ENCODE assay signal across 8 cellular contexts in genomic region chr1:24201941-24202440, GRCh38. TPM values are rescaled to one million over a fixed set of nuclear protein-coding genes. Genes with fewer than 3 reads are reported as not detected.
DNase-seq lines count a peak whose midpoint lies in the region; ATAC-seq, FAIRE-seq and TF ChIP-seq lines count a peak whose summit lies in the region.

No MANE protein-coding gene starts in this region.

- H3K9me3 Mint-ChIP-seq in activated naive CD8-positive, alpha-beta T cell treated with anti-CD3 and anti-CD28 coated beads, Interleukin-2, amount 10 ng/mL, durations not matched to agents 7 days and 5 days: no peaks in the 10 kb centered on the region
- H3K9me3 Mint-ChIP-seq in glutamatergic neuron (ENCODE audit: unreplicated experiment): no peaks in the 10 kb centered on the region

- no peak overlapping the region for H2AFZ ChIP-seq in Karpas-422 (ENCODE audit: low read length)

- H3K36me3 ChIP-seq in Karpas-422 (ENCODE audit: insufficient read depth, low read length): no peaks in the 10 kb centered on the region
- H3K36me3 ChIP-seq in pancreas: no peaks in the 10 kb centered on the region

- no peaks in the 10 kb centered on the region for H3K79me2 ChIP-seq in Karpas-422 (ENCODE audit: low read length)

- H3K4me1 ChIP-seq in Karpas-422 (ENCODE audit: low read length): peaks cover 11% of the 10 kb centered on the region
- H3K4me1 ChIP-seq in pancreas: peaks cover 0 to 6% (median 0%) of the 10 kb centered on the region in 3 donors

- H3K27me3 ChIP-seq in Karpas-422 (ENCODE audit: low read length) (no peaks in the 10 kb centered on the region), pancreas (no peaks in the 10 kb centered on the region)

- no peaks in the 10 kb centered on the region for H3K36me3 Mint-ChIP-seq in activated naive CD8-positive, alpha-beta T cell treated with anti-CD3 and anti-CD28 coated beads, Interleukin-2, amount 10 ng/mL, durations not matched to agents 7 days and 5 days
- H3K36me3 Mint-ChIP-seq in glutamatergic neuron (ENCODE audit: unreplicated experiment): no peaks in the 10 kb centered on the region

- no peak overlapping the region for H3K27ac ChIP-seq in Karpas-422 (ENCODE audit: low read length)
- peak overlapping the region in 2 of 4 donors; percentile 33 to 42 for H3K27ac ChIP-seq in pancreas

- no peak for ATAC-seq in activated naive CD8-positive, alpha-beta T cell treated with anti-CD3 and anti-CD28 coated beads, Interleukin-2, amount 10 ng/mL, durations not matched to agents 7 days and 5 days (ENCODE audit: low read depth)
- ATAC-seq in pancreas (peak; percentile 85 to 93 (median 90)), HG03280 (IDR thresholded peaks at IDR 0.05; ENCODE audit: unreplicated experiment) (no peak), HG02623 (IDR thresholded peaks at IDR 0.05; ENCODE audit: unreplicated experiment) (no peak)

- no peak overlapping the region for H3K4me3 Mint-ChIP-seq in activated naive CD8-positive, alpha-beta T cell treated with anti-CD3 and anti-CD28 coated beads, Interleukin-2, amount 10 ng/mL, durations not matched to agents 7 days and 5 days
- H3K4me3 Mint-ChIP-seq in glutamatergic neuron (ENCODE audit: unreplicated experiment): no peak overlapping the region

- peaks cover 6% of the 10 kb centered on the region for H3K27me3 Mint-ChIP-seq in activated naive CD8-positive, alpha-beta T cell treated with anti-CD3 and anti-CD28 coated beads, Interleukin-2, amount 10 ng/mL, durations not matched to agents 7 days and 5 days
- H3K27me3 Mint-ChIP-seq in glutamatergic neuron (ENCODE audit: unreplicated experiment): no peaks in the 10 kb centered on the region

- POLR2A ChIA-PET in activated naive CD8-positive, alpha-beta T cell treated with anti-CD3 and anti-CD28 coated beads, Interleukin-2, amount 10 ng/mL, durations not matched to agents 7 days and 5 days (lab: Charles Lee): interaction anchor here (1.0 kb wide), 1 partner anchor 189 kb away, joined by 4 read pairs; no protein-coding TSS in a partner anchor

- H3K9me2 ChIP-seq in Karpas-422 (replicated peaks; ENCODE audit: insufficient read depth, low read length): no peaks in the 10 kb centered on the region

- DNase-seq in DMS53 (lab: John Stamatoyannopoulos, UW): peak; percentile 90
- DNase-seq in Karpas-422: peak; percentile 80
- DNase-seq in SHP77 (lab: John Stamatoyannopoulos, UW): peak; percentile 52 to 58
- peak; percentile 58 for DNase-seq in activated naive CD8-positive, alpha-beta T cell treated with anti-CD3 and anti-CD28 coated beads, Interleukin-2, amount 10 ng/mL, durations not matched to agents 7 days and 5 days
- DNase-seq in glutamatergic neuron: peak; percentile 83
- DNase-seq in pancreas: peak in 5 of 6 donors; percentile 77 to 85 (median 81)

- peaks cover 8% of the 10 kb centered on the region for H3K4me1 Mint-ChIP-seq in activated naive CD8-positive, alpha-beta T cell treated with anti-CD3 and anti-CD28 coated beads, Interleukin-2, amount 10 ng/mL, durations not matched to agents 7 days and 5 days
- H3K4me1 Mint-ChIP-seq in glutamatergic neuron (ENCODE audit: low read depth, unreplicated experiment): no peaks in the 10 kb centered on the region

- H3K9ac ChIP-seq in Karpas-422 (ENCODE audit: low read length): no peak overlapping the region

- intact Hi-C loops in pancreas (cut with DNase I): loop anchor here in 1 of 3 donors (5.0 kb wide), 1 partner anchor 190 kb away; no protein-coding TSS in a partner anchor

- no peak overlapping the region for H3K27ac Mint-ChIP-seq in activated naive CD8-positive, alpha-beta T cell treated with anti-CD3 and anti-CD28 coated beads, Interleukin-2, amount 10 ng/mL, durations not matched to agents 7 days and 5 days
- H3K27ac Mint-ChIP-seq in glutamatergic neuron (ENCODE audit: unreplicated experiment): no peak overlapping the region

- H4K20me1 ChIP-seq in Karpas-422 (ENCODE audit: insufficient read depth, low read depth, low read length): no peaks in the 10 kb centered on the region

- H3K4me2 ChIP-seq in Karpas-422 (ENCODE audit: low read depth, low read length, poor library complexity, severe bottlenecking): no peak overlapping the region

- H3K4me3 ChIP-seq in Karpas-422 (ENCODE audit: low read length) (no peak overlapping the region), pancreas (no peak overlapping the region)

- WGBS in pancreas, 2 donors: 37 to 48% methylated on average over 5 of the region's 5 CpGs

- no peak for FAIRE-seq in pancreas (lab: Jason Lieb, UNC)

- TF ChIP-seq CTCF in glutamatergic neuron (IDR thresholded peaks at IDR 0.05; ENCODE audit: partially characterized antibody, unreplicated experiment) (peak; percentile 94), pancreas (IDR thresholded peaks at IDR 0.05) (peak; percentile 45 to 77 (median 62))

- H3K9me3 ChIP-seq in Karpas-422 (ENCODE audit: low read length): no peaks in the 10 kb centered on the region
- no peaks in the 10 kb centered on the region for H3K9me3 ChIP-seq in pancreas

RNA-seq across cellular contexts. Expression of gene IFNLR1, which starts 14.9 kb away (rescaled TPM):
- 17.7 and 18.1 TPM in 2 replicates for total RNA-seq in Karpas-422 (2014; rRNA removed; shearing (Covaris generic); ENCODE audit: low replicate concordance)
- total RNA-seq in activated naive CD8-positive, alpha-beta T cell treated with anti-CD3 and anti-CD28 coated beads, Interleukin-2, amount 10 ng/mL, durations not matched to agents 7 days and 5 days: 1 to 10 TPM; 6.2 to 7.9 TPM
- total RNA-seq in glutamatergic neuron (ENCODE audit: unreplicated experiment) (0.47 TPM), pancreas (1 to 10 TPM; 3.0 to 8.4 (median 4.7) TPM)
- polyA plus RNA-seq in pancreas: 1 to 10 TPM; 2.3 to 3.4 TPM

RNA-seq across cellular contexts. Expression of gene IL22RA1, which starts 59.1 kb away (rescaled TPM):
- not detected in 2 replicates for total RNA-seq in Karpas-422 (2014; rRNA removed; shearing (Covaris generic); ENCODE audit: low replicate concordance)
- under 1 TPM in 1 of 2 experiments, not detected in 1; 0.11 TPM for total RNA-seq in activated naive CD8-positive, alpha-beta T cell treated with anti-CD3 and anti-CD28 coated beads, Interleukin-2, amount 10 ng/mL, durations not matched to agents 7 days and 5 days
- total RNA-seq in glutamatergic neuron (ENCODE audit: unreplicated experiment) (not detected), pancreas (100 to 1,000 TPM in 4 of 6 donors, 10 to 100 TPM in 2; 62.5 to 164 (median 123) TPM)
- polyA plus RNA-seq in pancreas: 10 to 100 TPM; 68.8 to 87.5 TPM

Comparison
In these comparisons a context has a peak if more than half of its experiments do, and no peak if none do; other contexts are left out.
1. ATAC-seq: peak in pancreas (4 of 4); none in activated naive CD8-positive, alpha-beta T cell treated with anti-CD3 and anti-CD28 coated beads, Interleukin-2, amount 10 ng/mL, durations not matched to agents 7 days and 5 days (single experiment), HG03280 (single experiment) and HG02623 (single experiment).
2. RNA of gene IL22RA1, which starts 59.1 kb away (total RNA-seq): 62.5 to 164 TPM in pancreas; 0.11 TPM in activated naive CD8-positive, alpha-beta T cell treated with anti-CD3 and anti-CD28 coated beads, Interleukin-2, amount 10 ng/mL, durations not matched to agents 7 days and 5 days, not detected in Karpas-422 and not detected in glutamatergic neuron (single experiment); every median in the first group is over 10 times any median in the second.
3. Peak in every context shown above with its lines, with median percentiles within 50 percentile points of each other: DNase-seq.